In the genomic region with DNA sequence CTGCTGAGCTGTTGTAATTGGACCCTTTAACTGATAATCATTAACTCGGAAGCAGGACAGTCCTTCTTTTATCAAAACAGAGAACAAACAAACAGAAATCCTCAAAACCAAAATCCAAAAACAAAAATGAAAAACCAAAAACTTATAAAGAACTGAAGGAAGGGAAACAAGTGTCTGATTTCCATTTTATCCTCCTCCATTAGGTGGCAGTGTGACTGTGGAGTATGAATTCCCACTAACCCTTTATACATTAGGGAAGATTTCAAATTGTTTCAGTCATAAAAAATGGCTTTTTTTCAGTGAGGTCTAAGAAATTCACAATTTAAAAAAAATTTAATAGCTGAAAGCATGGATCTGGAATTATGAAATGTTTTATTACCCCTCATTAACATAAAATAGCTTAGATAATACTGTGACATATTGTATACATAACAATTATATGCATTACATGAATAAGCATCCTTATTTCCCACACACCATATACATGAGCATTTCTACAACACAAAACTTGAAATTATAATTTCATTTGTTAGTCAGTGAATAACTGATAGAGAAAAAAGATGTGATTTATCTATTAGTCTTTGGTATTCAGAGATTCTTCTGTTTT, we compare ENCODE assay signal across 7 cellular contexts.
DNase-seq lines count a peak whose midpoint lies in the region; ATAC-seq, FAIRE-seq and TF ChIP-seq lines count a peak whose summit lies in the region.

No MANE protein-coding gene starts in this region.

- H3K4me3 ChIP-seq in esophagus muscularis mucosa (no peak overlapping the region), testis (no peak overlapping the region)

- no peak for TF ChIP-seq EP300 in esophagus muscularis mucosa (IDR thresholded peaks at IDR 0.05)

- no peak for TF ChIP-seq POLR2A in GM12891 (IDR thresholded peaks at IDR 0.05; ENCODE audit: low read depth, low read length)
- no peak for TF ChIP-seq POLR2A in esophagus muscularis mucosa (IDR thresholded peaks at IDR 0.05; ENCODE audit: low read depth)
- no peak for TF ChIP-seq POLR2A in testis (IDR thresholded peaks at IDR 0.05)

- DNase-seq in GM12891 (ENCODE audit: insufficient read length, low spot score) (peak; percentile 2), NCI-H345 treated with DMSO at 0.1 percent for 48 hours (lab: John Stamatoyannopoulos, UW; ENCODE audit: unreplicated experiment) (peak; percentile 45), esophagus muscularis mucosa (ENCODE audit: extremely low spot score) (no peak), testis (no peak), amygdala (lab: John Stamatoyannopoulos, UW) (no peak)
- no peak for DNase-seq in CD4-positive, alpha-beta T cell

- intact Hi-C loops in esophagus muscularis mucosa (cut with DNase I): no loop called here
- intact Hi-C loops in testis (cut with DNase I; ENCODE audit: low total_unique reads): no loop called here
- intact Hi-C loops in CD4-positive, alpha-beta T cell (cut with DNase I, micrococcal nuclease): no loop called here

- H3K27ac ChIP-seq in esophagus muscularis mucosa (replicated peaks in 1 of 4) (no peak overlapping the region), testis (no peak overlapping the region)
- H3K27ac ChIP-seq in CD4-positive, alpha-beta T cell (ENCODE audit: low read depth, low read length): no peak overlapping the region

- POLR2A ChIA-PET in CD4-positive, alpha-beta T cell (lab: Charles Lee): no interaction called here

- no peak overlapping the region for H3K4me3 Mint-ChIP-seq in CD4-positive, alpha-beta T cell

- peak; percentile 69 for ATAC-seq in HG02623 (IDR thresholded peaks at IDR 0.05; ENCODE audit: unreplicated experiment)
- no peak for ATAC-seq in CD4-positive, alpha-beta T cell (ENCODE audit: poor library complexity)

- no peaks in the 10 kb centered on the region for H3K4me1 ChIP-seq in esophagus muscularis mucosa
- no peaks in the 10 kb centered on the region for H3K4me1 ChIP-seq in testis

- no peaks in the 10 kb centered on the region for H3K27me3 ChIP-seq in esophagus muscularis mucosa
- H3K27me3 ChIP-seq in testis: no peaks in the 10 kb centered on the region
- no peaks in the 10 kb centered on the region for H3K27me3 ChIP-seq in CD4-positive, alpha-beta T cell (ENCODE audit: control insufficient read depth, insufficient read depth, low read length)

- H3K4me1 Mint-ChIP-seq in CD4-positive, alpha-beta T cell (ENCODE audit: low read depth): no peaks in the 10 kb centered on the region

- H3K9me3 ChIP-seq in esophagus muscularis mucosa (no peaks in the 10 kb centered on the region), testis (no peaks in the 10 kb centered on the region)
- H3K9me3 ChIP-seq in CD4-positive, alpha-beta T cell (ENCODE audit: control insufficient read depth, low read length): no peaks in the 10 kb centered on the region

- CTCF ChIA-PET in CD4-positive, alpha-beta T cell (lab: Charles Lee): no interaction called here

- H3K36me3 ChIP-seq in esophagus muscularis mucosa: no peaks in the 10 kb centered on the region
- no peaks in the 10 kb centered on the region for H3K36me3 ChIP-seq in testis (ENCODE audit: low read depth, missing control alignments)

- H3K27ac Mint-ChIP-seq in CD4-positive, alpha-beta T cell: no peak overlapping the region

- peaks cover 13% of the 10 kb centered on the region for H3K9me3 Mint-ChIP-seq in CD4-positive, alpha-beta T cell

- no peaks in the 10 kb centered on the region for H3K27me3 Mint-ChIP-seq in CD4-positive, alpha-beta T cell

- WGBS in esophagus muscularis mucosa: 27% methylated on average over 1 of the region's 1 CpG
- WGBS in testis, 2 donors: 22 to 32% methylated on average over 1 of the region's 1 CpG

- no peak for FAIRE-seq in GM12891 (lab: Jason Lieb, UNC)

- TF ChIP-seq CTCF in esophagus muscularis mucosa (IDR thresholded peaks at IDR 0.05): peak; percentile 33 to 56 (median 36)
- peak in 2 of 3 experiments; percentile 22 to 48 for TF ChIP-seq CTCF in testis (IDR thresholded peaks at IDR 0.05)
- no peak for TF ChIP-seq CTCF in CD4-positive, alpha-beta T cell (IDR thresholded peaks at IDR 0.05)

- H3K36me3 Mint-ChIP-seq in CD4-positive, alpha-beta T cell (ENCODE audit: low read depth): no peaks in the 10 kb centered on the region

TF ChIP-seq in GM12891, 5 proteins besides CTCF, POLR2A, EP300 and RAD21:
- no peak for TF ChIP-seq SPI1 (IDR thresholded peaks at IDR 0.05; ENCODE audit: low read depth, low read length)
- no peak for TF ChIP-seq PAX5 (IDR thresholded peaks at IDR 0.05; ENCODE audit: insufficient read depth, low read length, severe bottlenecking)
- no peak for TF ChIP-seq TAF1 (IDR thresholded peaks at IDR 0.05; ENCODE audit: low read depth, low read length)
- no peak for TF ChIP-seq POU2F2 (IDR thresholded peaks at IDR 0.05; ENCODE audit: low read depth, low read length)
- TF ChIP-seq POLR2AphosphoS5 (IDR thresholded peaks at IDR 0.05; ENCODE audit: low read depth, low read length): no peak
TF ChIP-seq in GM12891: peak in this region for 0.

Comparison
In these comparisons a context has a peak if more than half of its experiments do, and no peak if none do; other contexts are left out.
1. DNase-seq: peak in GM12891 (single experiment) and NCI-H345 treated with DMSO at 0.1 percent for 48 hours (single experiment); none in esophagus muscularis mucosa (single experiment), testis (single experiment), amygdala (0 of 56) and CD4-positive, alpha-beta T cell (0 of 10).